ENCODE assay signal across 1 cellular context in genomic region chr2:44230378-44230777, GRCh38.
TF ChIP-seq lines count a peak whose summit lies in the region.

No MANE protein-coding gene starts in this region.

TF ChIP-seq in SK-N-SH, 30 proteins besides CTCF, POLR2A, EP300 and RAD21 (continued from another document):
- TF ChIP-seq ZBTB33 (IDR thresholded peaks at IDR 0.05; ENCODE audit: borderline replicate concordance, low read depth) = no peak
- no peak for TF ChIP-seq TCF12 (IDR thresholded peaks at IDR 0.05)
- no peak for TF ChIP-seq USF1 (IDR thresholded peaks at IDR 0.05; ENCODE audit: borderline replicate concordance, low read depth)
- no peak for TF ChIP-seq GABPA (IDR thresholded peaks at IDR 0.05; ENCODE audit: low read depth)
- no peak for TF ChIP-seq GATA2 (CRISPR knock-in tag; IDR thresholded peaks at IDR 0.05)
- TF ChIP-seq RXRA (IDR thresholded peaks at IDR 0.05; ENCODE audit: borderline replicate concordance, low read depth) = no peak
- no peak for TF ChIP-seq USF2 (IDR thresholded peaks at IDR 0.05; ENCODE audit: borderline replicate concordance, low read depth, low read length)
- TF ChIP-seq SMC3 (IDR thresholded peaks at IDR 0.05; ENCODE audit: low read depth, low read length) = no peak
- TF ChIP-seq NRF1 (IDR thresholded peaks at IDR 0.05; ENCODE audit: low read depth, low read length) = no peak
- no peak for TF ChIP-seq SIN3A (IDR thresholded peaks at IDR 0.05; ENCODE audit: borderline replicate concordance, low read depth, low read length)
- no peak for TF ChIP-seq TEAD4 (IDR thresholded peaks at IDR 0.05; ENCODE audit: borderline replicate concordance, insufficient read depth)
- no peak for TF ChIP-seq FOXM1 (IDR thresholded peaks at IDR 0.05; ENCODE audit: low read depth)
- no peak for TF ChIP-seq ELF1 (IDR thresholded peaks at IDR 0.05)
- TF ChIP-seq RFX5 (IDR thresholded peaks at IDR 0.05; ENCODE audit: low read length) = no peak
